Comparison of ENCODE assay signal across 22 cellular contexts in the genomic region with DNA sequence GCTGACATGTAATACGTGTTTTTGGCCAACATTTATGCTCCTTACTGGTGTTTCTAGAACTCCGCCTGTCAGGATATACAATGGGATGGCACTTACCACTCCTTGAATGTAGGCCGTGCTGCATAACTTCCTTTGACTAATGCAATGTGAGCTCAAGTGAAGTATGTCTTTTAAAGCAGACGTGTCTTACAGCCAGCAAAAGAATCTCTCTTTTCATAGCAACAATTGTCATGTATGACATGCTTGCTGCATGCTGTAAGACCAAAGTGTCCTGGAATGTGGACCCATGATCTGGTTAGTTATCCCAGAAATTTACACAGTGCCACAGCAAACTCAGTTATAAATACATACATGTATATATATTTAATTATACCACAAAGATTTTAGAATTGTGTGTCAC.
"Had no signal": no experiment of that assay in that cellular context is flagged by ENCODE, and none has a peak within 500 bp of the region (broad histone marks: within the 10 kb centered on the region; RNA-seq: fewer than 3 reads in every experiment).

No MANE protein-coding gene starts in this region.

- H3K4me3 ChIP-seq: heart right ventricle, hepatocyte, left lung, lower lobe of right lung, ovary, right atrium auricular region, right lobe of liver, spleen, tibial nerve, upper lobe of left lung, vagina had no signal

- H2AFZ ChIP-seq: hepatocyte had no signal

- H3K27ac ChIP-seq: heart right ventricle, hepatocyte, left lung, lower lobe of right lung, ovary, right atrium auricular region, right lobe of liver, spleen, tibial nerve, upper lobe of left lung, vagina had no signal

- H3K9me3 ChIP-seq: lower lobe of right lung, ovary, right atrium auricular region, right lobe of liver, tibial nerve, upper lobe of left lung, vagina had no signal

- H3K4me1 ChIP-seq: heart right ventricle, left lung, lower lobe of right lung, right atrium auricular region, right lobe of liver, spleen, tibial nerve, upper lobe of left lung, vagina had no signal

- DNase-seq: heart right ventricle; kidney glomerular epithelial cell; left cardiac atrium; left lung; lower lobe of right lung; mammary epithelial cell; mesenchymal stem cell; naive thymus-derived CD4-positive, alpha-beta T cell; ovary; right lobe of liver; small intestine; spleen; stimulated activated CD4-positive, alpha-beta T cell treated with anti-CD3 and anti-CD28 coated beads, Interleukin-4, amount 100 ng/mL, for 4 hours; stimulated activated CD8-positive, alpha-beta memory T cell treated with anti-CD3 and anti-CD28 coated beads, Interleukin-4, amount 100 ng/mL, for 48 hours; stimulated activated naive CD4-positive, alpha-beta T cell treated with Interleukin-2 at 50 U/mL for 16 hours; stimulated activated naive CD8-positive, alpha-beta T cell treated with anti-CD3 and anti-CD28 coated beads, Interleukin-15, amount 100 ng/mL, for 72 hours; substantia nigra; upper lobe of left lung had no signal

- H3K4me2 ChIP-seq: hepatocyte had no signal

- H3K27me3 ChIP-seq: heart right ventricle, hepatocyte, left lung, ovary, right atrium auricular region, right lobe of liver, spleen, tibial nerve, upper lobe of left lung, vagina had no signal

- H3K79me2 ChIP-seq: hepatocyte had no signal

- H3K36me3 ChIP-seq: heart right ventricle, left lung, lower lobe of right lung, ovary, right atrium auricular region, right lobe of liver, spleen, tibial nerve, upper lobe of left lung, vagina had no signal
